15 cellular contexts compared by ENCODE assay signal in the genomic region with DNA sequence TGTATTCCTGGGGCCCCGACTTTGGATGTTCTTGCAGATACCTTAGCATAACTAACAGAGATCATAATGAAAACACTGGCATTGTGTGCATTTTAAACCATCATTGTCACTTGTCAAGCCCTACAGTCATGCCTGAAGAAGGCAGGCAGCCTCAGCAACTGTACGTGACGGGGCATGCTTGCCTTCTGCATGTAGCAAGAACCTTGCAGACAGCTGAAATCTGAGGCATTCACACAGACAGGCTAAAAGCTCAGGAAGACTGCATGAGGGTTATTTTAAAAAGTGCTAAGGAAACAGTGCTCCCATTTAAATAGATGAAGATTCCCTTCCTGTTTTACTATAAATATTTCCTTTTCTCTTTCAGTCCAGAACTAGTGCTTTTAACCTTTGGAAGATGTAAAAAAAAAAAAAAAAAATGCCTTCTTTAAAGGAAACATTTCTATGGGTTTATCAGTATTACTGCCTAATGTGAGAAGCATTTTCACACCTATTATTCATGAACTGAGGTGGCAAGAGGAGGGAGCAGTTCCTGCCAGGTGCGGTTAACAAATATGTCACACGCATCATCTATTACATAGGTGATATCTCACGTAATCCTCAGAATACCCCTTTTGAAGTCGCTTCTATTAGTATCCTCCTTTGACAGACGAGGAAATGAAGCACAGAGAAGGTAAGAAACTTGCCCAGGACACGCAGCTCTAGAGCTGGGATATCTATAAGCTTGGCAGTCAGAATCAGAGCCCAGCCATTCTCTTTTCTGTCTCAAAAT.
A peak's percentile ranks its signal among the peaks of the same experiment; 100 is the strongest.
DNase-seq lines count a peak whose midpoint lies in the region; ATAC-seq and TF ChIP-seq lines count a peak whose summit lies in the region.
"Had no signal": no experiment of that assay in that cellular context is flagged by ENCODE, and none has a peak within 500 bp of the region (broad histone marks: within the 10 kb centered on the region; RNA-seq: fewer than 3 reads in every experiment).

No MANE protein-coding gene starts in this region.

- H3K4me3 Mint-ChIP-seq in activated naive CD4-positive, alpha-beta T cell treated with anti-CD3 and anti-CD28 coated beads for 36 hours, result peak overlapping the region; percentile 68
- no peak overlapping the region for H3K4me3 Mint-ChIP-seq in activated CD8-positive, alpha-beta T cell treated with anti-CD3 and anti-CD28 coated beads for 36 hours

- H3K9me3 Mint-ChIP-seq in activated naive CD4-positive, alpha-beta T cell treated with anti-CD3 and anti-CD28 coated beads for 36 hours, result no peaks in the 10 kb centered on the region
- no peaks in the 10 kb centered on the region for H3K9me3 Mint-ChIP-seq in activated CD8-positive, alpha-beta T cell treated with anti-CD3 and anti-CD28 coated beads for 36 hours

- H3K9me3 ChIP-seq in effector memory CD4-positive, alpha-beta T cell (ENCODE audit: control insufficient read depth, low read length), result no peaks in the 10 kb centered on the region
- no peaks in the 10 kb centered on the region for H3K9me3 ChIP-seq in stomach

- peaks cover 35% of the 10 kb centered on the region for H3K4me1 ChIP-seq in effector memory CD4-positive, alpha-beta T cell (ENCODE audit: control insufficient read depth, insufficient read depth, low read length, poor library complexity, severe bottlenecking)
- H3K4me1 ChIP-seq in stomach, result no peaks in the 10 kb centered on the region

- no peaks in the 10 kb centered on the region for H3K27me3 Mint-ChIP-seq in activated naive CD4-positive, alpha-beta T cell treated with anti-CD3 and anti-CD28 coated beads for 36 hours (ENCODE audit: low read depth)
- H3K27me3 Mint-ChIP-seq in activated CD8-positive, alpha-beta T cell treated with anti-CD3 and anti-CD28 coated beads for 36 hours, result no peaks in the 10 kb centered on the region

- H3K36me3 ChIP-seq in effector memory CD4-positive, alpha-beta T cell (ENCODE audit: control insufficient read depth, insufficient read depth, low read length), result peaks cover 63% of the 10 kb centered on the region
- no peaks in the 10 kb centered on the region for H3K36me3 ChIP-seq in stomach

- no peak for TF ChIP-seq EP300 in stomach (IDR thresholded peaks at IDR 0.05)

- CTCF ChIA-PET in activated naive CD4-positive, alpha-beta T cell treated with anti-CD3 and anti-CD28 coated beads for 36 hours (lab: Charles Lee), result interaction anchor here (1.6 kb wide), 1 partner anchor 10 kb away, joined by 3 read pairs; no protein-coding TSS in a partner anchor
- CTCF ChIA-PET in activated CD8-positive, alpha-beta T cell treated with anti-CD3 and anti-CD28 coated beads for 36 hours (lab: Charles Lee), result interaction anchor here (0.8 to 4.2 kb wide), 7 partner anchors 9 to 177 kb away, joined by 3 to 27 read pairs (median 5); no protein-coding TSS in a partner anchor

- H3K27ac ChIP-seq in effector memory CD4-positive, alpha-beta T cell (ENCODE audit: insufficient read depth, low read length, poor library complexity, severe bottlenecking), result peak overlapping the region; percentile 75
- H3K27ac ChIP-seq in stomach, result peak overlapping the region in 1 of 5 donors; percentile 17
- H3K27ac ChIP-seq: SK-N-MC had no signal

- WGBS in stomach, 5 donors, result 73 to 76% (median 73%) methylated on average over 9 of the region's 9 CpGs

- peaks cover 31% of the 10 kb centered on the region for H3K4me1 Mint-ChIP-seq in activated naive CD4-positive, alpha-beta T cell treated with anti-CD3 and anti-CD28 coated beads for 36 hours (ENCODE audit: low read depth)
- H3K4me1 Mint-ChIP-seq in activated CD8-positive, alpha-beta T cell treated with anti-CD3 and anti-CD28 coated beads for 36 hours (ENCODE audit: low read depth), result peaks cover 32% of the 10 kb centered on the region

- H3K4me3 ChIP-seq in effector memory CD4-positive, alpha-beta T cell (ENCODE audit: insufficient read depth, low read depth, low read length, poor library complexity, severe bottlenecking), result no peak overlapping the region
- no peak overlapping the region for H3K4me3 ChIP-seq in stomach
- H3K4me3 ChIP-seq: lung, SK-N-MC had no signal

- ATAC-seq in activated CD8-positive, alpha-beta T cell treated with anti-CD3 and anti-CD28 coated beads for 36 hours, result peak; percentile 65
- peak; percentile 71 for ATAC-seq in stimulated activated naive CD8-positive, alpha-beta T cell treated with anti-CD3 and anti-CD28 coated beads, Interleukin-15, Interleukin-2, amounts not matched to agents 100 U/mL and 50 U/mL, for 24 hours

- TF ChIP-seq CTCF in activated CD8-positive, alpha-beta T cell treated with anti-CD3 and anti-CD28 coated beads for 36 hours (IDR thresholded peaks at IDR 0.05), result no peak
- TF ChIP-seq CTCF in stomach (IDR thresholded peaks at IDR 0.05), result no peak

- H3K27ac Mint-ChIP-seq in activated naive CD4-positive, alpha-beta T cell treated with anti-CD3 and anti-CD28 coated beads for 36 hours, result peak overlapping the region; percentile 91
- H3K27ac Mint-ChIP-seq in activated CD8-positive, alpha-beta T cell treated with anti-CD3 and anti-CD28 coated beads for 36 hours, result peak overlapping the region; percentile 96

- peak; percentile 59 for DNase-seq in activated naive CD4-positive, alpha-beta T cell treated with anti-CD3 and anti-CD28 coated beads for 36 hours
- DNase-seq in activated naive CD4-positive, alpha-beta T cell treated with anti-CD3 and anti-CD28 coated beads, Interleukin-2, amount 50 U/mL, for 16 hours, result no peak
- DNase-seq in activated CD8-positive, alpha-beta T cell treated with anti-CD3 and anti-CD28 coated beads for 36 hours, result peak; percentile 69
- DNase-seq in effector memory CD4-positive, alpha-beta T cell, result peak; percentile 32 to 41 (median 38)
- DNase-seq in stimulated activated naive CD8-positive, alpha-beta T cell treated with anti-CD3 and anti-CD28 coated beads, Interleukin-15, Interleukin-2, amounts not matched to agents 100 U/mL and 50 U/mL, for 24 hours, result no peak
- DNase-seq in SHP77 treated with DMSO at 0.1 percent for 48 hours (lab: John Stamatoyannopoulos, UW), result no peak
- no peak for DNase-seq in NCI-H748 treated with DMSO at 0.1 percent for 48 hours (lab: John Stamatoyannopoulos, UW)
- DNase-seq in stomach, result no peak
- DNase-seq: effector CD8-positive, alpha-beta T cell; foreskin fibroblast; NCI-H1694 treated with DMSO at 0.1 percent for 48 hours; NCI-H510A; OCI-M1 had no signal

- intact Hi-C loops in activated naive CD4-positive, alpha-beta T cell treated with anti-CD3 and anti-CD28 coated beads for 36 hours (cut with micrococcal nuclease), result loop anchor here (1.0 to 5.0 kb wide), 6 partner anchors 15 to 440 kb away; no protein-coding TSS in a partner anchor
- intact Hi-C loops in activated CD8-positive, alpha-beta T cell treated with anti-CD3 and anti-CD28 coated beads for 36 hours (cut with micrococcal nuclease), result loop anchor here (2.0 kb wide), 2 partner anchors 15 to 87 kb away; no protein-coding TSS in a partner anchor
- intact Hi-C loops in stomach (cut with DNase I; ENCODE audit: low total_unique reads), result no loop called here

- no peaks in the 10 kb centered on the region for H3K27me3 ChIP-seq in effector memory CD4-positive, alpha-beta T cell (replicated peaks; ENCODE audit: control insufficient read depth, insufficient read depth, low read length, poor library complexity, severe bottlenecking)
- no peaks in the 10 kb centered on the region for H3K27me3 ChIP-seq in stomach

- no peak for TF ChIP-seq POLR2A in stomach (IDR thresholded peaks at IDR 0.05)

- peaks cover 44% of the 10 kb centered on the region for H3K36me3 Mint-ChIP-seq in activated naive CD4-positive, alpha-beta T cell treated with anti-CD3 and anti-CD28 coated beads for 36 hours (ENCODE audit: low read depth)
- peaks cover 48% of the 10 kb centered on the region for H3K36me3 Mint-ChIP-seq in activated CD8-positive, alpha-beta T cell treated with anti-CD3 and anti-CD28 coated beads for 36 hours (ENCODE audit: low read depth)

- POLR2A ChIA-PET in activated CD8-positive, alpha-beta T cell treated with anti-CD3 and anti-CD28 coated beads for 36 hours (lab: Charles Lee), result interaction anchor here (1.5 to 4.0 kb wide), 3 partner anchors 70 to 154 kb away, joined by 3 to 21 read pairs (median 18); a partner anchor contains a TSS

Comparison
In these comparisons a context has a peak if more than half of its experiments do, and no peak if none do; other contexts are left out.
1. DNase-seq: peak in activated naive CD4-positive, alpha-beta T cell treated with anti-CD3 and anti-CD28 coated beads for 36 hours (single experiment), activated CD8-positive, alpha-beta T cell treated with anti-CD3 and anti-CD28 coated beads for 36 hours (single experiment) and effector memory CD4-positive, alpha-beta T cell (3 of 3); none in activated naive CD4-positive, alpha-beta T cell treated with anti-CD3 and anti-CD28 coated beads, Interleukin-2, amount 50 U/mL, for 16 hours (single experiment), stimulated activated naive CD8-positive, alpha-beta T cell treated with anti-CD3 and anti-CD28 coated beads, Interleukin-15, Interleukin-2, amounts not matched to agents 100 U/mL and 50 U/mL, for 24 hours (single experiment), SHP77 treated with DMSO at 0.1 percent for 48 hours (single experiment), NCI-H748 treated with DMSO at 0.1 percent for 48 hours (single experiment) and stomach (single experiment).